Comparison of ENCODE assay signal across 2 cellular contexts in the genomic region with DNA sequence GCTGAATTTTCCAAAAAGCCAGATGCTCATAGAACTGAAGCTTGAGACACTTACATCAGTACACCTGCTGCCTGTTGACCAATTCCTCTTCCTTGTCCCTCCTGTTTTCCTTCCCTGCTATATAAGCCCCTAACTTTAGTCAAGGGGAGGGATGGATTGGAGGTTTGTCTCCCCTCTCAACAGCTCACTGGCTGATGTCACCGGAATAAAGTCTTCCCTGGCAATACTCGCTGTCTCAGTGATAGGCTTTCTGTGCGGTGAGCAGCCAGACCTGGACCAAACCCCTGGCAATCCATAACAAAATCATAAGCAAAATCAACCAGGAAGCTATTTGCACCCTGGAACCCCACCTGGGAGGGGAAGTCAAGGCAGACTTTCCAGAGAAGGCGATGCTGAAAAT.
TF ChIP-seq lines count a peak whose summit lies in the region.

No MANE protein-coding gene starts in this region.

TF ChIP-seq in HEK293, 187 proteins besides CTCF, POLR2A, EP300 and RAD21:
- TF ChIP-seq ZNF148 (tag by site-specific recombination; IDR thresholded peaks at IDR 0.05; ENCODE audit: borderline replicate concordance), result no peak
- no peak for TF ChIP-seq ZNF501 (tag by site-specific recombination; IDR thresholded peaks at IDR 0.05)
- TF ChIP-seq ZBTB17 (tag by site-specific recombination; IDR thresholded peaks at IDR 0.05), result peak; percentile 65; the same call in 1 of the 2 replicates

TF ChIP-seq in GM12878, 131 proteins besides CTCF, POLR2A, EP300 and RAD21:
- TF ChIP-seq, protein P1, sequence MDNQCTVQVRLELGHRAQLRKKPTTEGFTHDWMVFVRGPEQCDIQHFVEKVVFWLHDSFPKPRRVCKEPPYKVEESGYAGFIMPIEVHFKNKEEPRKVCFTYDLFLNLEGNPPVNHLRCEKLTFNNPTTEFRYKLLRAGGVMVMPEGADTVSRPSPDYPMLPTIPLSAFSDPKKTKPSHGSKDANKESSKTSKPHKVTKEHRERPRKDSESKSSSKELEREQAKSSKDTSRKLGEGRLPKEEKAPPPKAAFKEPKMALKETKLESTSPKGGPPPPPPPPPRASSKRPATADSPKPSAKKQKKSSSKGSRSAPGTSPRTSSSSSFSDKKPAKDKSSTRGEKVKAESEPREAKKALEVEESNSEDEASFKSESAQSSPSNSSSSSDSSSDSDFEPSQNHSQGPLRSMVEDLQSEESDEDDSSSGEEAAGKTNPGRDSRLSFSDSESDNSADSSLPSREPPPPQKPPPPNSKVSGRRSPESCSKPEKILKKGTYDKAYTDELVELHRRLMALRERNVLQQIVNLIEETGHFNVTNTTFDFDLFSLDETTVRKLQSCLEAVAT (IDR thresholded peaks at IDR 0.05), result 0 out of 2 replicates have a peak, but pooled peaks have one; percentile 67
- TF ChIP-seq STAT3 (IDR thresholded peaks at IDR 0.05; ENCODE audit: low read depth, low read length), result no peak
TF ChIP-seq in GM12878: peak in this region for 1.
